Comparison of ENCODE assay signal across 16 cellular contexts in genomic region chr1:1666526-1666925, GRCh38. TPM values are rescaled to one million over a fixed set of nuclear protein-coding genes. Genes with fewer than 3 reads are reported as not detected.
"Had no signal": no experiment of that assay in that cellular context is flagged by ENCODE, and none has a peak within 500 bp of the region (broad histone marks: within the 10 kb centered on the region; RNA-seq: fewer than 3 reads in every experiment).

No MANE protein-coding gene starts in this region.

- H3K4me3 ChIP-seq: cardiac muscle cell, tibial nerve had no signal

- ATAC-seq: activated CD4-positive, CD25-positive, alpha-beta regulatory T cell treated with anti-CD3 and anti-CD28 coated beads, Interleukin-2, amount 50 U/mL, for 24 hours; naive thymus-derived CD4-positive, alpha-beta T cell; SK-N-SH treated with all-trans-retinoic acid at 6 μM for 48 hours had no signal

- H3K27me3 ChIP-seq: cardiac muscle cell, tibial nerve had no signal

- DNase-seq: activated CD4-positive, alpha-beta T cell treated with anti-CD3 and anti-CD28 coated beads, Interleukin-2, amount 50 U/mL, for 1 hour; activated naive CD4-positive, alpha-beta T cell treated with anti-CD3 and anti-CD28 coated beads for 36 hours; activated naive CD8-positive, alpha-beta T cell treated with anti-CD3 and anti-CD28 coated beads, Interleukin-2, amount 10 ng/mL, durations not matched to agents 7 days and 5 days; activated T-cell treated with anti-CD3 and anti-CD28 coated beads, Interleukin-2, amount 50 U/mL, for 4 hours; amniotic stem cell; kidney glomerular epithelial cell; mesendoderm; naive thymus-derived CD4-positive, alpha-beta T cell; stimulated activated CD4-positive, alpha-beta T cell treated with anti-CD3 and anti-CD28 coated beads, Interleukin-12 subunit alpha, Interleukin-12 subunit beta, amount 100 ng/mL, for 4 hours; stimulated activated CD4-positive, alpha-beta T cell treated with anti-CD3 and anti-CD28 coated beads, Interleukin-4, amount 100 ng/mL, for 4 hours had no signal

- H3K27ac ChIP-seq: cardiac muscle cell, epithelial cell of prostate, tibial nerve, VCaP had no signal

- H3K9me3 ChIP-seq: tibial nerve had no signal

RNA-seq across cellular contexts. Expression of gene MMP23B, which starts 34.6 kb away (rescaled TPM):
- polyA plus RNA-seq: naive thymus-derived CD4-positive, alpha-beta T cell had no signal
